Comparison of ENCODE assay signal across 12 cellular contexts in genomic region chr12:124400124-124400523, GRCh38.
"Had no signal": no experiment of that assay in that cellular context is flagged by ENCODE, and none has a peak within 500 bp of the region (broad histone marks: within the 10 kb centered on the region; RNA-seq: fewer than 3 reads in every experiment).

No MANE protein-coding gene starts in this region.

- H3K9me3 ChIP-seq: testis had no signal

- H3K4me3 Mint-ChIP-seq: activated CD4-positive, alpha-beta memory T cell treated with anti-CD3 and anti-CD28 coated beads, Interleukin-2, amount 10 ng/mL, durations not matched to agents 7 days and 5 days; activated T-helper 1 cell treated with anti-CD3 and anti-CD28 coated beads, Interleukin-12 subunit alpha, Interleukin-12 subunit beta, Interleukin-2, Interleukin-4 antibody, amounts not matched to agents 30 ng/mL and 10 ng/mL and 1 ng/mL, durations not matched to agents 14 hours and 24 hours and 36 hours; naive thymus-derived CD8-positive, alpha-beta T cell had no signal

- H3K27ac Mint-ChIP-seq: activated CD4-positive, alpha-beta memory T cell treated with anti-CD3 and anti-CD28 coated beads, Interleukin-2, amount 10 ng/mL, durations not matched to agents 7 days and 5 days; activated T-helper 1 cell treated with anti-CD3 and anti-CD28 coated beads, Interleukin-12 subunit alpha, Interleukin-12 subunit beta, Interleukin-2, Interleukin-4 antibody, amounts not matched to agents 30 ng/mL and 10 ng/mL and 1 ng/mL, durations not matched to agents 14 hours and 24 hours and 36 hours had no signal

- H3K27me3 ChIP-seq: testis had no signal

- DNase-seq: activated CD4-positive, alpha-beta T cell treated with anti-CD3 and anti-CD28 coated beads for 1 hour; activated naive CD4-positive, alpha-beta T cell; caudate nucleus; cortex of kidney; effector CD8-positive, alpha-beta T cell; left colon; stimulated activated naive CD4-positive, alpha-beta T cell treated with Interleukin-2 at 50 U/mL for 16 hours; testis had no signal

- H3K27me3 Mint-ChIP-seq: activated CD4-positive, alpha-beta memory T cell treated with anti-CD3 and anti-CD28 coated beads, Interleukin-2, amount 10 ng/mL, durations not matched to agents 7 days and 5 days; naive thymus-derived CD8-positive, alpha-beta T cell had no signal

- H3K9me3 Mint-ChIP-seq: activated CD4-positive, alpha-beta memory T cell treated with anti-CD3 and anti-CD28 coated beads, Interleukin-2, amount 10 ng/mL, durations not matched to agents 7 days and 5 days; activated T-helper 1 cell treated with anti-CD3 and anti-CD28 coated beads, Interleukin-12 subunit alpha, Interleukin-12 subunit beta, Interleukin-2, Interleukin-4 antibody, amounts not matched to agents 30 ng/mL and 10 ng/mL and 1 ng/mL, durations not matched to agents 14 hours and 24 hours and 36 hours; immature natural killer cell; naive thymus-derived CD8-positive, alpha-beta T cell had no signal

- ATAC-seq: left colon; naive thymus-derived CD8-positive, alpha-beta T cell had no signal

- H3K4me3 ChIP-seq: testis had no signal

- H3K27ac ChIP-seq: testis had no signal
